In genomic region chr10:112475565-112476233, GRCh38 we compare ENCODE assay signal across 11 cellular contexts. TPM values are rescaled to one million over a fixed set of nuclear protein-coding genes. Genes with fewer than 3 reads are reported as not detected.
DNase-seq lines count a peak whose midpoint lies in the region; ATAC-seq and TF ChIP-seq lines count a peak whose summit lies in the region.
"Had no signal": no experiment of that assay in that cellular context is flagged by ENCODE, and none has a peak within 500 bp of the region (broad histone marks: within the 10 kb centered on the region; RNA-seq: fewer than 3 reads in every experiment).

No MANE protein-coding gene starts in this region.

- H3K79me2 ChIP-seq in DND-41 (ENCODE audit: insufficient read depth, low read length) = no peaks in the 10 kb centered on the region
- peaks cover 29% of the 10 kb centered on the region for H3K79me2 ChIP-seq in mammary epithelial cell (ENCODE audit: insufficient read depth, low read length)

- H3K4me3 ChIP-seq in DND-41 (ENCODE audit: low read depth in 1 of 2, low read length in 2 of 2) = no peak overlapping the region
- H3K4me3 ChIP-seq in mammary epithelial cell (replicated peaks in 1 of 3; ENCODE audit: insufficient read depth in 1 of 3, low read depth in 2 of 3, low read length in 3 of 3) = no peak overlapping the region
- no peak overlapping the region for H3K4me3 ChIP-seq in stomach
- H3K4me3 ChIP-seq: skin epidermis had no signal

- peaks cover 3% of the 10 kb centered on the region for H3K4me1 Mint-ChIP-seq in activated CD4-positive, alpha-beta memory T cell treated with anti-CD3 and anti-CD28 coated beads, Interleukin-2, amount 10 ng/mL, durations not matched to agents 7 days and 5 days

- no peaks in the 10 kb centered on the region for H3K36me3 ChIP-seq in DND-41 (ENCODE audit: insufficient read depth, low read length)
- H3K36me3 ChIP-seq in mammary epithelial cell (ENCODE audit: insufficient read depth, low read length) = no peaks in the 10 kb centered on the region
- H3K36me3 ChIP-seq in stomach = no peaks in the 10 kb centered on the region

- H2AFZ ChIP-seq in DND-41 (ENCODE audit: low read depth, low read length) (no peak overlapping the region), mammary epithelial cell (ENCODE audit: low read depth, low read length) (no peak overlapping the region)

- no peak for TF ChIP-seq POLR2A in stomach (IDR thresholded peaks at IDR 0.05)

- H4K20me1 ChIP-seq in DND-41 (ENCODE audit: insufficient read depth, low read length) (no peaks in the 10 kb centered on the region; the same call in 1 of the 2 replicates), mammary epithelial cell (ENCODE audit: insufficient read depth, low read length) (no peaks in the 10 kb centered on the region)

- 92% methylated on average over 3 of the region's 3 CpGs for WGBS in mammary epithelial cell (ENCODE audit: low coverage, missing lambda C conversion rate)
- 54 to 61% (median 57%) methylated on average over 3 of the region's 3 CpGs for WGBS in stomach, 5 donors

- no peak overlapping the region for H3K4me2 ChIP-seq in DND-41 (ENCODE audit: insufficient read depth, low read length)
- H3K4me2 ChIP-seq in mammary epithelial cell (ENCODE audit: insufficient read depth, low read depth, low read length) = no peak overlapping the region

- H3K9ac ChIP-seq in DND-41 (ENCODE audit: low read depth, low read length) (no peak overlapping the region), mammary epithelial cell (ENCODE audit: insufficient read depth, low read length) (no peak overlapping the region)

- POLR2A ChIA-PET in activated CD4-positive, alpha-beta memory T cell treated with anti-CD3 and anti-CD28 coated beads, Interleukin-2, amount 10 ng/mL, durations not matched to agents 7 days and 5 days (lab: Charles Lee) = no interaction called here

- no peak for TF ChIP-seq EP300 in stomach (IDR thresholded peaks at IDR 0.05)

- no peaks in the 10 kb centered on the region for H3K27me3 ChIP-seq in DND-41 (ENCODE audit: insufficient read depth, low read length, poor library complexity)
- H3K27me3 ChIP-seq in mammary epithelial cell (ENCODE audit: insufficient read depth, low read length) = no peaks in the 10 kb centered on the region
- no peaks in the 10 kb centered on the region for H3K27me3 ChIP-seq in stomach

- DNase-seq in DND-41 (no peak), Kasumi-1 (lab: John Stamatoyannopoulos, UW) (peak; percentile 41 to 62), mammary epithelial cell (no peak), midbrain (lab: John Stamatoyannopoulos, UW) (peak; percentile 35), OCI-M2 (lab: John Stamatoyannopoulos, UW; ENCODE audit: unreplicated experiment) (no peak), stomach (no peak)
- DNase-seq in stimulated activated naive CD4-positive, alpha-beta T cell treated with Interleukin-2 at 50 U/mL for 16 hours (lab: John Stamatoyannopoulos, UW) = no peak
- DNase-seq in activated CD4-positive, alpha-beta memory T cell treated with anti-CD3 and anti-CD28 coated beads, Interleukin-2, amount 10 ng/mL, durations not matched to agents 7 days and 5 days = no peak
- DNase-seq: activated CD4-positive, CD25-positive, alpha-beta regulatory T cell; KG1 had no signal

- H3K9me3 ChIP-seq in DND-41 (ENCODE audit: insufficient read depth, low read length, severe bottlenecking) = no peaks in the 10 kb centered on the region
- no peaks in the 10 kb centered on the region for H3K9me3 ChIP-seq in mammary epithelial cell (replicated peaks; ENCODE audit: insufficient read depth, low read length)
- H3K9me3 ChIP-seq in stomach = no peaks in the 10 kb centered on the region

- H3K4me3 Mint-ChIP-seq in activated CD4-positive, alpha-beta memory T cell treated with anti-CD3 and anti-CD28 coated beads, Interleukin-2, amount 10 ng/mL, durations not matched to agents 7 days and 5 days = no peak overlapping the region

- TF ChIP-seq CTCF in DND-41 (IDR thresholded peaks at IDR 0.05; ENCODE audit: borderline replicate concordance, extremely low read depth, low read length, poor library complexity, severe bottlenecking) (peak; percentile 67), mammary epithelial cell (conservative IDR thresholded peaks at IDR 0.05 in 1 of 2, IDR thresholded peaks at IDR 0.05 in 1 of 2; ENCODE audit: extremely low read depth in 1 of 2, insufficient read depth in 1 of 2, low read depth in 1 of 2, low read length in 2 of 2) (peak; percentile 29 to 52), stomach (IDR thresholded peaks at IDR 0.05) (peak in 1 of 7 experiments; percentile 9)

- H3K27ac ChIP-seq in DND-41 (ENCODE audit: low read length) (no peak overlapping the region), mammary epithelial cell (ENCODE audit: insufficient read depth, low read depth, low read length) (no peak overlapping the region), stomach (no peak overlapping the region)
- H3K27ac ChIP-seq: skin epidermis had no signal

- ATAC-seq in DND-41 (ENCODE audit: insufficient read depth, low read depth) = 0 out of 3 replicates have a peak, but pooled peaks have one; percentile 39

- no peaks in the 10 kb centered on the region for H3K4me1 ChIP-seq in DND-41 (ENCODE audit: insufficient read depth, low read length)
- H3K4me1 ChIP-seq in mammary epithelial cell (ENCODE audit: insufficient read depth, low read length) = no peaks in the 10 kb centered on the region
- H3K4me1 ChIP-seq in stomach = peaks cover 0 to 15% (median 8%) of the 10 kb centered on the region in 4 donors

- CTCF ChIA-PET in mammary epithelial cell (lab: Charles Lee; ENCODE audit: low non-redundant PET) = no interaction called here
- CTCF ChIA-PET in activated CD4-positive, alpha-beta memory T cell treated with anti-CD3 and anti-CD28 coated beads, Interleukin-2, amount 10 ng/mL, durations not matched to agents 7 days and 5 days (lab: Charles Lee) = interaction anchor here (1.0 to 2.2 kb wide), 6 partner anchors 11 to 909 kb away, joined by 3 to 8 read pairs (median 4); partner anchors contain the start of genes VTI1A and ZDHHC6

- H3K27me3 Mint-ChIP-seq in activated CD4-positive, alpha-beta memory T cell treated with anti-CD3 and anti-CD28 coated beads, Interleukin-2, amount 10 ng/mL, durations not matched to agents 7 days and 5 days = no peaks in the 10 kb centered on the region

- H3K36me3 Mint-ChIP-seq in activated CD4-positive, alpha-beta memory T cell treated with anti-CD3 and anti-CD28 coated beads, Interleukin-2, amount 10 ng/mL, durations not matched to agents 7 days and 5 days (ENCODE audit: low read depth) = no peaks in the 10 kb centered on the region

- intact Hi-C loops in mammary epithelial cell (cut with micrococcal nuclease) = loop anchor here (1.0 to 10.0 kb wide), 4 partner anchors 651 to 1046 kb away; no protein-coding TSS in a partner anchor
- intact Hi-C loops in stomach (cut with DNase I; ENCODE audit: low total_unique reads) = no loop called here

- dilution Hi-C loops in mammary epithelial cell (cut with HindIII; ENCODE audit: low sequenced_read_pairs) = no loop called here

- no peak overlapping the region for H3K27ac Mint-ChIP-seq in activated CD4-positive, alpha-beta memory T cell treated with anti-CD3 and anti-CD28 coated beads, Interleukin-2, amount 10 ng/mL, durations not matched to agents 7 days and 5 days

- no TSS peak for BruUV-seq in mammary epithelial cell (replicated peaks; lab: Mats Ljungman, UMichigan)

- no peaks in the 10 kb centered on the region for H3K9me3 Mint-ChIP-seq in activated CD4-positive, alpha-beta memory T cell treated with anti-CD3 and anti-CD28 coated beads, Interleukin-2, amount 10 ng/mL, durations not matched to agents 7 days and 5 days

- in situ Hi-C loops in mammary epithelial cell (cut with MboI; ENCODE audit: low sequenced_read_pairs in 2 of 2) = no loop called here

RNA-seq across cellular contexts. Expression of gene VTI1A, which starts 28.7 kb away (rescaled TPM):
- total RNA-seq in mammary epithelial cell = 10 to 100 TPM; 39.3 to 41.2 TPM
- 10.9 TPM for polyA plus RNA-seq in mammary epithelial cell
- polyA minus RNA-seq in mammary epithelial cell = 10.5 TPM
- total RNA-seq in stomach = 100 to 1,000 TPM in 2 of 5 donors, 10 to 100 TPM in 3; 55.8 to 222 (median 94.9) TPM
- polyA plus RNA-seq in stomach = 10 to 100 TPM in 1 of 3 donors, 1 to 10 TPM in 2; 6.5 to 10.7 (median 8.1) TPM
- total RNA-seq in activated CD4-positive, alpha-beta memory T cell treated with anti-CD3 and anti-CD28 coated beads, Interleukin-2, amount 10 ng/mL, durations not matched to agents 7 days and 5 days = 10 to 100 TPM; 32.9 to 37.3 TPM

RNA-seq across cellular contexts. Expression of gene ZDHHC6, which starts 29.0 kb away (rescaled TPM):
- total RNA-seq in mammary epithelial cell (10 to 100 TPM; 18.3 to 37.7 TPM), stomach (10 to 100 TPM; 20.0 to 57.1 (median 25.7) TPM)
- polyA plus RNA-seq in mammary epithelial cell (21.4 TPM), stomach (10 to 100 TPM; 22.2 to 31.4 (median 25.2) TPM)
- polyA minus RNA-seq in mammary epithelial cell = 7.8 TPM
- total RNA-seq in activated CD4-positive, alpha-beta memory T cell treated with anti-CD3 and anti-CD28 coated beads, Interleukin-2, amount 10 ng/mL, durations not matched to agents 7 days and 5 days = 10 to 100 TPM; 46.3 to 47.0 TPM

Comparison
In these comparisons a context has a peak if more than half of its experiments do, and no peak if none do; other contexts are left out.
1. DNase-seq: peak in Kasumi-1 (2 of 2) and midbrain (single experiment); none in DND-41 (single experiment), mammary epithelial cell (single experiment), OCI-M2 (single experiment), stomach (single experiment), stimulated activated naive CD4-positive, alpha-beta T cell treated with Interleukin-2 at 50 U/mL for 16 hours (single experiment) and activated CD4-positive, alpha-beta memory T cell treated with anti-CD3 and anti-CD28 coated beads, Interleukin-2, amount 10 ng/mL, durations not matched to agents 7 days and 5 days (single experiment).